In the genomic region with DNA sequence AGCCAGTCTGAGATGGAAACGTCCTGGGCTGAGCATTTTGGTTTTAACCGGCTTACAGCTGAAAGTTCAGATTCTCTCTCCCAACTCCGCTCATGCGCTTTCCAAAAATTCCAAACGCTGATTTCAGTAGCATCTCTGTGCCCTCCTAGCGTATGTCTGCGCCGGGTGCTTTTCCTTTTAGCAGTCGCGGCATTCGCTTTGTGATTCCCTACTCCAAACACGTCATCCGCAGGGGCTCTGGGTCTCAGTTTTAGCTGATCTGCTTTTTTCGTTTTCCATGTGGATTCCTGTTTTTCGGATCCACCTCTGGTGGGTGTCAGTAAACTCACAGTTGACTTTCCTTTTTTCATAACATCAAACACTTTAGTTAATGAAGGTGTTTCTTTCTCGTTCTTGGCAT, we compare ENCODE assay signal across 2 cellular contexts.
TF ChIP-seq lines count a peak whose summit lies in the region.

No MANE protein-coding gene starts in this region.

TF ChIP-seq in GM23338, 12 proteins besides CTCF, POLR2A, EP300 and RAD21 (continues in another document):
- TF ChIP-seq ZNF114 (CRISPR knock-in tag; IDR thresholded peaks at IDR 0.05): no peak
- TF ChIP-seq CREB1 (CRISPR knock-in tag; IDR thresholded peaks at IDR 0.05; ENCODE audit: low read depth): no peak
- TF ChIP-seq NANOG (IDR thresholded peaks at IDR 0.05; ENCODE audit: borderline replicate concordance): no peak
- no peak for TF ChIP-seq EZH2 (IDR thresholded peaks at IDR 0.05; ENCODE audit: low read depth, unreplicated experiment)
- TF ChIP-seq ZNF331 (CRISPR knock-in tag; IDR thresholded peaks at IDR 0.05; ENCODE audit: low read depth): no peak
- TF ChIP-seq, protein P1, sequence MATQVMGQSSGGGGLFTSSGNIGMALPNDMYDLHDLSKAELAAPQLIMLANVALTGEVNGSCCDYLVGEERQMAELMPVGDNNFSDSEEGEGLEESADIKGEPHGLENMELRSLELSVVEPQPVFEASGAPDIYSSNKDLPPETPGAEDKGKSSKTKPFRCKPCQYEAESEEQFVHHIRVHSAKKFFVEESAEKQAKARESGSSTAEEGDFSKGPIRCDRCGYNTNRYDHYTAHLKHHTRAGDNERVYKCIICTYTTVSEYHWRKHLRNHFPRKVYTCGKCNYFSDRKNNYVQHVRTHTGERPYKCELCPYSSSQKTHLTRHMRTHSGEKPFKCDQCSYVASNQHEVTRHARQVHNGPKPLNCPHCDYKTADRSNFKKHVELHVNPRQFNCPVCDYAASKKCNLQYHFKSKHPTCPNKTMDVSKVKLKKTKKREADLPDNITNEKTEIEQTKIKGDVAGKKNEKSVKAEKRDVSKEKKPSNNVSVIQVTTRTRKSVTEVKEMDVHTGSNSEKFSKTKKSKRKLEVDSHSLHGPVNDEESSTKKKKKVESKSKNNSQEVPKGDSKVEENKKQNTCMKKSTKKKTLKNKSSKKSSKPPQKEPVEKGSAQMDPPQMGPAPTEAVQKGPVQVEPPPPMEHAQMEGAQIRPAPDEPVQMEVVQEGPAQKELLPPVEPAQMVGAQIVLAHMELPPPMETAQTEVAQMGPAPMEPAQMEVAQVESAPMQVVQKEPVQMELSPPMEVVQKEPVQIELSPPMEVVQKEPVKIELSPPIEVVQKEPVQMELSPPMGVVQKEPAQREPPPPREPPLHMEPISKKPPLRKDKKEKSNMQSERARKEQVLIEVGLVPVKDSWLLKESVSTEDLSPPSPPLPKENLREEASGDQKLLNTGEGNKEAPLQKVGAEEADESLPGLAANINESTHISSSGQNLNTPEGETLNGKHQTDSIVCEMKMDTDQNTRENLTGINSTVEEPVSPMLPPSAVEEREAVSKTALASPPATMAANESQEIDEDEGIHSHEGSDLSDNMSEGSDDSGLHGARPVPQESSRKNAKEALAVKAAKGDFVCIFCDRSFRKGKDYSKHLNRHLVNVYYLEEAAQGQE (IDR thresholded peaks at IDR 0.05; ENCODE audit: unreplicated experiment): no peak
- no peak for TF ChIP-seq EZH2phosphoT487 (IDR thresholded peaks at IDR 0.05; ENCODE audit: unreplicated experiment)
- TF ChIP-seq, protein P2, sequence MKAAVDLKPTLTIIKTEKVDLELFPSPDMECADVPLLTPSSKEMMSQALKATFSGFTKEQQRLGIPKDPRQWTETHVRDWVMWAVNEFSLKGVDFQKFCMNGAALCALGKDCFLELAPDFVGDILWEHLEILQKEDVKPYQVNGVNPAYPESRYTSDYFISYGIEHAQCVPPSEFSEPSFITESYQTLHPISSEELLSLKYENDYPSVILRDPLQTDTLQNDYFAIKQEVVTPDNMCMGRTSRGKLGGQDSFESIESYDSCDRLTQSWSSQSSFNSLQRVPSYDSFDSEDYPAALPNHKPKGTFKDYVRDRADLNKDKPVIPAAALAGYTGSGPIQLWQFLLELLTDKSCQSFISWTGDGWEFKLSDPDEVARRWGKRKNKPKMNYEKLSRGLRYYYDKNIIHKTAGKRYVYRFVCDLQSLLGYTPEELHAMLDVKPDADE (IDR thresholded peaks at IDR 0.05): no peak
- TF ChIP-seq POLR2AphosphoS5 (IDR thresholded peaks at IDR 0.05; ENCODE audit: low read depth): no peak
- TF ChIP-seq, protein P3, sequence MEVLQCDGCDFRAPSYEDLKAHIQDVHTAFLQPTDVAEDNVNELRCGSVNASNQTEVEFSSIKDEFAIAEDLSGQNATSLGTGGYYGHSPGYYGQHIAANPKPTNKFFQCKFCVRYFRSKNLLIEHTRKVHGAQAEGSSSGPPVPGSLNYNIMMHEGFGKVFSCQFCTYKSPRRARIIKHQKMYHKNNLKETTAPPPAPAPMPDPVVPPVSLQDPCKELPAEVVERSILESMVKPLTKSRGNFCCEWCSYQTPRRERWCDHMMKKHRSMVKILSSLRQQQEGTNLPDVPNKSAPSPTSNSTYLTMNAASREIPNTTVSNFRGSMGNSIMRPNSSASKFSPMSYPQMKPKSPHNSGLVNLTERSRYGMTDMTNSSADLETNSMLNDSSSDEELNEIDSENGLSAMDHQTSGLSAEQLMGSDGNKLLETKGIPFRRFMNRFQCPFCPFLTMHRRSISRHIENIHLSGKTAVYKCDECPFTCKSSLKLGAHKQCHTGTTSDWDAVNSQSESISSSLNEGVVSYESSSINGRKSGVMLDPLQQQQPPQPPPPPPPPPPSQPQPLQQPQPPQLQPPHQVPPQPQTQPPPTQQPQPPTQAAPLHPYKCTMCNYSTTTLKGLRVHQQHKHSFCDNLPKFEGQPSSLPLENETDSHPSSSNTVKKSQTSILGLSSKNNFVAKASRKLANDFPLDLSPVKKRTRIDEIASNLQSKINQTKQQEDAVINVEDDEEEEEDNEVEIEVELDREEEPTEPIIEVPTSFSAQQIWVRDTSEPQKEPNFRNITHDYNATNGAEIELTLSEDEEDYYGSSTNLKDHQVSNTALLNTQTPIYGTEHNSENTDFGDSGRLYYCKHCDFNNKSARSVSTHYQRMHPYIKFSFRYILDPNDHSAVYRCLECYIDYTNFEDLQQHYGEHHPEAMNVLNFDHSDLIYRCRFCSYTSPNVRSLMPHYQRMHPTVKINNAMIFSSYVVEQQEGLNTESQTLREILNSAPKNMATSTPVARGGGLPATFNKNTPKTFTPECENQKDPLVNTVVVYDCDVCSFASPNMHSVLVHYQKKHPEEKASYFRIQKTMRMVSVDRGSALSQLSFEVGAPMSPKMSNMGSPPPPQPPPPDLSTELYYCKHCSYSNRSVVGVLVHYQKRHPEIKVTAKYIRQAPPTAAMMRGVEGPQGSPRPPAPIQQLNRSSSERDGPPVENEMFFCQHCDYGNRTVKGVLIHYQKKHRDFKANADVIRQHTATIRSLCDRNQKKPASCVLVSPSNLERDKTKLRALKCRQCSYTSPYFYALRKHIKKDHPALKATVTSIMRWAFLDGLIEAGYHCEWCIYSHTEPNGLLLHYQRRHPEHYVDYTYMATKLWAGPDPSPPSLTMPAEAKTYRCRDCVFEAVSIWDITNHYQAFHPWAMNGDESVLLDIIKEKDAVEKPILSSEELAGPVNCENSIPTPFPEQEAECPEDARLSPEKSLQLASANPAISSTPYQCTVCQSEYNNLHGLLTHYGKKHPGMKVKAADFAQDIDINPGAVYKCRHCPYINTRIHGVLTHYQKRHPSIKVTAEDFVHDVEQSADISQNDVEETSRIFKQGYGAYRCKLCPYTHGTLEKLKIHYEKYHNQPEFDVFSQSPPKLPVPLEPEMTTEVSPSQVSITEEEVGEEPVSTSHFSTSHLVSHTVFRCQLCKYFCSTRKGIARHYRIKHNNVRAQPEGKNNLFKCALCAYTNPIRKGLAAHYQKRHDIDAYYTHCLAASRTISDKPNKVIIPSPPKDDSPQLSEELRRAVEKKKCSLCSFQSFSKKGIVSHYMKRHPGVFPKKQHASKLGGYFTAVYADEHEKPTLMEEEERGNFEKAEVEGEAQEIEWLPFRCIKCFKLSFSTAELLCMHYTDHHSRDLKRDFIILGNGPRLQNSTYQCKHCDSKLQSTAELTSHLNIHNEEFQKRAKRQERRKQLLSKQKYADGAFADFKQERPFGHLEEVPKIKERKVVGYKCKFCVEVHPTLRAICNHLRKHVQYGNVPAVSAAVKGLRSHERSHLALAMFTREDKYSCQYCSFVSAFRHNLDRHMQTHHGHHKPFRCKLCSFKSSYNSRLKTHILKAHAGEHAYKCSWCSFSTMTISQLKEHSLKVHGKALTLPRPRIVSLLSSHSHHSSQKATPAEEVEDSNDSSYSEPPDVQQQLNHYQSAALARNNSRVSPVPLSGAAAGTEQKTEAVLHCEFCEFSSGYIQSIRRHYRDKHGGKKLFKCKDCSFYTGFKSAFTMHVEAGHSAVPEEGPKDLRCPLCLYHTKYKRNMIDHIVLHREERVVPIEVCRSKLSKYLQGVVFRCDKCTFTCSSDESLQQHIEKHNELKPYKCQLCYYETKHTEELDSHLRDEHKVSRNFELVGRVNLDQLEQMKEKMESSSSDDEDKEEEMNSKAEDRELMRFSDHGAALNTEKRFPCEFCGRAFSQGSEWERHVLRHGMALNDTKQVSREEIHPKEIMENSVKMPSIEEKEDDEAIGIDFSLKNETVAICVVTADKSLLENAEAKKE (CRISPR knock-in tag; IDR thresholded peaks at IDR 0.05): no peak

TF ChIP-seq in H1, 55 proteins besides CTCF, POLR2A, EP300 and RAD21:
- no peak for TF ChIP-seq RBBP5 (IDR thresholded peaks at IDR 0.05; ENCODE audit: borderline replicate concordance, low read depth, low read length)
- no peak for TF ChIP-seq JUND (IDR thresholded peaks at IDR 0.05; ENCODE audit: low read length)
- no peak for TF ChIP-seq SP1 (IDR thresholded peaks at IDR 0.05; ENCODE audit: low read depth, low read length)
- no peak for TF ChIP-seq YY1 (IDR thresholded peaks at IDR 0.05; ENCODE audit: low read depth, low read length)
- no peak for TF ChIP-seq RXRA (IDR thresholded peaks at IDR 0.05; ENCODE audit: insufficient read depth, low read depth, low read length)
- TF ChIP-seq BCL11A (IDR thresholded peaks at IDR 0.05; ENCODE audit: low read depth in 2 of 2, low read length in 2 of 2): no peak
- no peak for TF ChIP-seq POLR2AphosphoS5 (IDR thresholded peaks at IDR 0.05; ENCODE audit: low read depth, low read length)
- no peak for TF ChIP-seq SP4 (IDR thresholded peaks at IDR 0.05; ENCODE audit: low read length)
- TF ChIP-seq KDM4A (IDR thresholded peaks at IDR 0.05; ENCODE audit: low read depth, low read length, severe bottlenecking): no peak
- TF ChIP-seq KDM1A (IDR thresholded peaks at IDR 0.05; ENCODE audit: borderline replicate concordance, low read length): no peak
- no peak for TF ChIP-seq NRF1 (IDR thresholded peaks at IDR 0.05; ENCODE audit: low read depth, low read length)
- TF ChIP-seq ASH2L (IDR thresholded peaks at IDR 0.05; ENCODE audit: low read length): no peak
- no peak for TF ChIP-seq CHD2 (IDR thresholded peaks at IDR 0.05; ENCODE audit: low read length)
